ENCODE assay signal across 9 cellular contexts in genomic region chr1:42335809-42336518, GRCh38. TPM values are rescaled to one million over a fixed set of nuclear protein-coding genes. Genes with fewer than 3 reads are reported as not detected.
DNase-seq lines count a peak whose midpoint lies in the region; ATAC-seq and TF ChIP-seq lines count a peak whose summit lies in the region.
"Had no signal": no experiment of that assay in that cellular context is flagged by ENCODE, and none has a peak within 500 bp of the region (broad histone marks: within the 10 kb centered on the region; RNA-seq: fewer than 3 reads in every experiment).

No MANE protein-coding gene starts in this region.

- no peak for TF ChIP-seq CTCF in right atrium auricular region (IDR thresholded peaks at IDR 0.05)
- no peak for TF ChIP-seq CTCF in GM10248 (IDR thresholded peaks at IDR 0.05; ENCODE audit: control extremely low read depth, extremely low read depth, low read depth, missing control alignments)

- no peaks in the 10 kb centered on the region for H3K9me3 ChIP-seq in right atrium auricular region

- H3K4me1 ChIP-seq in right atrium auricular region: peaks cover 0 to 37% of the 10 kb centered on the region in 2 donors

- CTCF ChIA-PET in activated CD8-positive, alpha-beta T cell treated with anti-CD3 and anti-CD28 coated beads, Interleukin-2, amount 10 ng/mL, durations not matched to agents 7 days and 5 days (lab: Charles Lee): interaction anchor here (0.7 to 1.1 kb wide), 2 partner anchors 162 to 208 kb away, joined by 3 read pairs; no protein-coding TSS in a partner anchor
- CTCF ChIA-PET in GM10248 (lab: Yijun Ruan, JAX): interaction anchor here (1.0 to 2.5 kb wide), 3 partner anchors 8 to 162 kb away, joined by 3 to 8 read pairs (median 4); no protein-coding TSS in a partner anchor

- H3K4me3 ChIP-seq in right atrium auricular region: peak overlapping the region; percentile 81 to 99

- H3K9me3 Mint-ChIP-seq in activated CD8-positive, alpha-beta T cell treated with anti-CD3 and anti-CD28 coated beads, Interleukin-2, amount 10 ng/mL, durations not matched to agents 7 days and 5 days (ENCODE audit: insufficient read depth): no peaks in the 10 kb centered on the region

- peaks cover 34% of the 10 kb centered on the region for H3K4me1 Mint-ChIP-seq in activated CD8-positive, alpha-beta T cell treated with anti-CD3 and anti-CD28 coated beads, Interleukin-2, amount 10 ng/mL, durations not matched to agents 7 days and 5 days (ENCODE audit: low read depth)

- POLR2A ChIA-PET in activated CD8-positive, alpha-beta T cell treated with anti-CD3 and anti-CD28 coated beads, Interleukin-2, amount 10 ng/mL, durations not matched to agents 7 days and 5 days (lab: Charles Lee): interaction anchor here (1.4 kb wide), 2 partner anchors 121 to 347 kb away, joined by 3 to 4 read pairs; partner anchors contain the start of gene YBX1
- POLR2A ChIA-PET in GM10248 (lab: Yijun Ruan, JAX): no interaction called here

- ATAC-seq in activated CD4-positive, CD25-positive, alpha-beta regulatory T cell treated with anti-CD3 and anti-CD28 coated beads, Interleukin-2, amount 50 U/mL, for 24 hours: peak; percentile 2
- ATAC-seq in activated CD8-positive, alpha-beta T cell treated with anti-CD3 and anti-CD28 coated beads, Interleukin-2, amount 10 ng/mL, durations not matched to agents 7 days and 5 days: peak; percentile 9
- ATAC-seq in GM18520 (IDR thresholded peaks at IDR 0.05; ENCODE audit: unreplicated experiment): no peak

- no peaks in the 10 kb centered on the region for H3K27me3 Mint-ChIP-seq in activated CD8-positive, alpha-beta T cell treated with anti-CD3 and anti-CD28 coated beads, Interleukin-2, amount 10 ng/mL, durations not matched to agents 7 days and 5 days (ENCODE audit: low read depth)

- H3K4me3 Mint-ChIP-seq in activated CD8-positive, alpha-beta T cell treated with anti-CD3 and anti-CD28 coated beads, Interleukin-2, amount 10 ng/mL, durations not matched to agents 7 days and 5 days: peak overlapping the region; percentile 74

- peak overlapping the region; percentile 95 to 97 for H3K27ac ChIP-seq in right atrium auricular region

- no peak for DNase-seq in activated CD4-positive, CD25-positive, alpha-beta regulatory T cell treated with anti-CD3 and anti-CD28 coated beads, Interleukin-2, amount 50 U/mL, for 72 hours
- peak; percentile 76 for DNase-seq in NCI-H1092 (lab: John Stamatoyannopoulos, UW)
- no peak for DNase-seq in activated CD8-positive, alpha-beta T cell treated with anti-CD3 and anti-CD28 coated beads, Interleukin-2, amount 10 ng/mL, durations not matched to agents 7 days and 5 days
- peak; percentile 75 for DNase-seq in right atrium auricular region (ENCODE audit: low spot score)
- peak; percentile 82 for DNase-seq in renal cortical epithelial cell (ENCODE audit: low read depth)
- DNase-seq in GM10248 (ENCODE audit: extremely low spot score): no peak

- peaks cover 5% of the 10 kb centered on the region for H3K36me3 Mint-ChIP-seq in activated CD8-positive, alpha-beta T cell treated with anti-CD3 and anti-CD28 coated beads, Interleukin-2, amount 10 ng/mL, durations not matched to agents 7 days and 5 days (ENCODE audit: low read depth)

- no peaks in the 10 kb centered on the region for H3K27me3 ChIP-seq in right atrium auricular region

- peak overlapping the region; percentile 86 for H3K27ac Mint-ChIP-seq in activated CD8-positive, alpha-beta T cell treated with anti-CD3 and anti-CD28 coated beads, Interleukin-2, amount 10 ng/mL, durations not matched to agents 7 days and 5 days

- H3K36me3 ChIP-seq in right atrium auricular region: no peaks in the 10 kb centered on the region

RNA-seq across cellular contexts. Expression of gene FOXJ3, which starts 0.9 kb away (rescaled TPM):
- total RNA-seq in activated CD8-positive, alpha-beta T cell treated with anti-CD3 and anti-CD28 coated beads, Interleukin-2, amount 10 ng/mL, durations not matched to agents 7 days and 5 days: 10 to 100 TPM; 41.5 to 44.5 TPM
- total RNA-seq in right atrium auricular region (10 to 100 TPM; 36.7 to 38.6 TPM), renal cortical epithelial cell (9.9 and 36.7 TPM in 2 replicates)

RNA-seq across cellular contexts. Expression of gene RIMKLA, which starts 44.6 kb away (rescaled TPM):
- total RNA-seq in activated CD8-positive, alpha-beta T cell treated with anti-CD3 and anti-CD28 coated beads, Interleukin-2, amount 10 ng/mL, durations not matched to agents 7 days and 5 days: 1 to 10 TPM; 2.5 TPM
- total RNA-seq in right atrium auricular region (1 to 10 TPM; 3.8 to 4.7 TPM), renal cortical epithelial cell (0.87 and 1.0 TPM in 2 replicates)
- total RNA-seq: glomerular endothelial cell had no signal

Comparison
In these comparisons a context has a peak if more than half of its experiments do, and no peak if none do; other contexts are left out.
1. DNase-seq: peak in NCI-H1092 (single experiment), right atrium auricular region (single experiment) and renal cortical epithelial cell (single experiment); none in activated CD4-positive, CD25-positive, alpha-beta regulatory T cell treated with anti-CD3 and anti-CD28 coated beads, Interleukin-2, amount 50 U/mL, for 72 hours (single experiment), activated CD8-positive, alpha-beta T cell treated with anti-CD3 and anti-CD28 coated beads, Interleukin-2, amount 10 ng/mL, durations not matched to agents 7 days and 5 days (single experiment) and GM10248 (single experiment).